In genomic region chr19:13055213-13056051, GRCh38 we compare ENCODE assay signal across 8 cellular contexts. TPM values are rescaled to one million over a fixed set of nuclear protein-coding genes. Genes with fewer than 3 reads are reported as not detected.
DNase-seq lines count a peak whose midpoint lies in the region; ATAC-seq and TF ChIP-seq lines count a peak whose summit lies in the region.

No MANE protein-coding gene starts in this region.

- ATAC-seq in left cardiac atrium (peak; percentile 67 to 75), HG03571 (IDR thresholded peaks at IDR 0.05; ENCODE audit: unreplicated experiment) (no peak)

- CTCF ChIA-PET in HEK293T (lab: Yijun Ruan, JAX) = interaction anchor here (0.6 to 3.4 kb wide), 9 partner anchors 11 to 683 kb away, joined by 3 to 11 read pairs (median 7); no protein-coding TSS in a partner anchor

- DNase-seq in EL (peak; percentile 94), adipocyte (ENCODE audit: low read depth) (peak; percentile 96), left cardiac atrium (peak; percentile 82), renal cortical epithelial cell (ENCODE audit: low read depth) (peak; percentile 30), HEK293T (ENCODE audit: extremely low spot score) (no peak)
- no peak for DNase-seq in activated naive CD4-positive, alpha-beta T cell treated with Interleukin-2 at 50 U/mL for 16 hours
- no peak for DNase-seq in stimulated activated CD4-positive, alpha-beta T cell treated with anti-CD3 and anti-CD28 coated beads, Interleukin-4, amount 100 ng/mL, for 24 hours

- POLR2A ChIA-PET in HEK293T (lab: Yijun Ruan, JAX) = interaction anchor here (0.6 to 2.5 kb wide), 11 partner anchors 10 to 111 kb away, joined by 3 to 11 read pairs (median 3); no protein-coding TSS in a partner anchor

- no peaks in the 10 kb centered on the region for H3K9me3 ChIP-seq in adipocyte (ENCODE audit: control insufficient read depth, low read length)

- H3K27me3 ChIP-seq in adipocyte (replicated peaks; ENCODE audit: control insufficient read depth, insufficient read depth, low read length) = no peaks in the 10 kb centered on the region

- peak overlapping the region; percentile 67 for H3K4me3 ChIP-seq in adipocyte (ENCODE audit: low read length)

- intact Hi-C loops in left cardiac atrium (cut with DNase I) = loop anchor here (5.0 to 10.0 kb wide), 2 partner anchors 58 to 799 kb away; partner anchors contain the start of gene NFIX (in 1 of the 2)

- H3K4me1 ChIP-seq in adipocyte (ENCODE audit: control insufficient read depth, insufficient read depth, low read length) = peaks cover 96% of the 10 kb centered on the region

- peak overlapping the region; percentile 96 for H3K9ac ChIP-seq in adipocyte (ENCODE audit: low read length)

- H3K36me3 ChIP-seq in adipocyte (ENCODE audit: control insufficient read depth, insufficient read depth, low read length, severe bottlenecking) = no peaks in the 10 kb centered on the region

TF ChIP-seq in HEK293T, 16 proteins besides CTCF, POLR2A, EP300 and RAD21:
- TF ChIP-seq LEF1 (IDR thresholded peaks at IDR 0.05; ENCODE audit: borderline replicate concordance) (no peak), SP1 (IDR thresholded peaks at IDR 0.05) (no peak), NFRKB (IDR thresholded peaks at IDR 0.05) (no peak), PKNOX1 (IDR thresholded peaks at IDR 0.05) (no peak), SUZ12 (IDR thresholded peaks at IDR 0.05) (no peak), ELF4 (IDR thresholded peaks at IDR 0.05) (no peak), TARDBP (IDR thresholded peaks at IDR 0.05) (no peak), BHLHE40 (IDR thresholded peaks at IDR 0.05; ENCODE audit: borderline replicate concordance) (no peak), CTBP1 (IDR thresholded peaks at IDR 0.05; ENCODE audit: borderline replicate concordance) (no peak), L3MBTL2 (conservative IDR thresholded peaks at IDR 0.05) (no peak), ZNF384 (IDR thresholded peaks at IDR 0.05) (no peak), FOXA1 (IDR thresholded peaks at IDR 0.05) (no peak), ARNT (IDR thresholded peaks at IDR 0.05) (no peak), FOXM1 (IDR thresholded peaks at IDR 0.05; ENCODE audit: borderline replicate concordance) (no peak), FOXK2 (IDR thresholded peaks at IDR 0.05) (no peak), HDGF (IDR thresholded peaks at IDR 0.05; ENCODE audit: borderline replicate concordance) (no peak)

RNA-seq across cellular contexts. Expression of gene LYL1, which starts 47.2 kb away (rescaled TPM):
- total RNA-seq in left cardiac atrium (1 to 10 TPM; 7.5 to 9.0 TPM), renal cortical epithelial cell (0.20 and 1.7 TPM in 2 replicates)

Comparison
In these comparisons a context has a peak if more than half of its experiments do, and no peak if none do; other contexts are left out.
1. DNase-seq: peak in EL (single experiment), adipocyte (single experiment), left cardiac atrium (single experiment) and renal cortical epithelial cell (single experiment); none in activated naive CD4-positive, alpha-beta T cell treated with Interleukin-2 at 50 U/mL for 16 hours (single experiment), stimulated activated CD4-positive, alpha-beta T cell treated with anti-CD3 and anti-CD28 coated beads, Interleukin-4, amount 100 ng/mL, for 24 hours (single experiment) and HEK293T (single experiment).